In genomic region chr16:3364774-3365427, GRCh38 we compare ENCODE assay signal across 8 cellular contexts. TPM values are rescaled to one million over a fixed set of nuclear protein-coding genes. Genes with fewer than 3 reads are reported as not detected.
DNase-seq lines count a peak whose midpoint lies in the region; ATAC-seq and TF ChIP-seq lines count a peak whose summit lies in the region.

No MANE protein-coding gene starts in this region.

- H3K4me3 Mint-ChIP-seq in CD14-positive monocyte (peak overlapping the region; percentile 68 to 69), endodermal cell (no peak overlapping the region)
- peak overlapping the region; percentile 71 for H3K4me3 Mint-ChIP-seq in activated CD8-positive, alpha-beta memory T cell treated with anti-CD3 and anti-CD28 coated beads, Interleukin-2, amount 10 ng/mL, durations not matched to agents 7 days and 5 days

- H3K4me2 ChIP-seq in mesendoderm (ENCODE audit: low read length): no peak overlapping the region

- H3K4ac ChIP-seq in mesendoderm (ENCODE audit: low read depth, low read length): no peak overlapping the region

- H3K18ac ChIP-seq in mesendoderm (ENCODE audit: low read length): no peak overlapping the region

- H3K36me3 ChIP-seq in endodermal cell (ENCODE audit: control insufficient read depth, insufficient read depth, low read length) (no peaks in the 10 kb centered on the region), mucosa of rectum (ENCODE audit: control insufficient read depth in 2 of 2, insufficient read depth in 2 of 2, low read length in 2 of 2) (no peaks in the 10 kb centered on the region), mesendoderm (ENCODE audit: control insufficient read depth, insufficient read depth, low read length) (no peaks in the 10 kb centered on the region)

- no peak overlapping the region for H3K9ac ChIP-seq in endodermal cell (ENCODE audit: extremely low read depth, low read length, poor library complexity, severe bottlenecking)
- peak overlapping the region; percentile 20 to 24 for H3K9ac ChIP-seq in mucosa of rectum (ENCODE audit: low read depth in 1 of 2, low read length in 2 of 2)
- H3K9ac ChIP-seq in mesendoderm (ENCODE audit: low read length): no peak overlapping the region

- WGBS in endodermal cell (ENCODE audit: insufficient coverage in 1 of 2, insufficient read length in 1 of 2), 2 experiments: 93% methylated on average over 40 to 42 of the region's 42 CpGs
- no CpG with 5 or more reads among the region's 42 CpGs for WGBS in mesendoderm (ENCODE audit: extremely low coverage, insufficient coverage, low lambda C conversion rate)

- H3K4me3 ChIP-seq in endodermal cell (ENCODE audit: low read length) (no peak overlapping the region), mucosa of rectum (ENCODE audit: low read length in 2 of 2) (peak overlapping the region; percentile 65 to 77), mesendoderm (ENCODE audit: low read length) (no peak overlapping the region)

- no peak overlapping the region for H2BK15ac ChIP-seq in mesendoderm (replicated peaks; ENCODE audit: low read depth)

- no peak overlapping the region for H3K56ac ChIP-seq in mesendoderm (ENCODE audit: low read length)

- no peak overlapping the region for H4K8ac ChIP-seq in mesendoderm (ENCODE audit: low read depth, low read length)

- H3K23ac ChIP-seq in mesendoderm (ENCODE audit: low read length): no peak overlapping the region

- H3K27ac Mint-ChIP-seq in CD14-positive monocyte (peak overlapping the region in 4 of 7 donors; percentile 36 to 65 (median 53)), endodermal cell (no peak overlapping the region)
- H3K27ac Mint-ChIP-seq in activated CD8-positive, alpha-beta memory T cell treated with anti-CD3 and anti-CD28 coated beads, Interleukin-2, amount 10 ng/mL, durations not matched to agents 7 days and 5 days: peak overlapping the region; percentile 88

- H3K4me1 ChIP-seq in endodermal cell (ENCODE audit: control insufficient read depth, insufficient read depth, low read length) (no peaks in the 10 kb centered on the region), mucosa of rectum (ENCODE audit: control insufficient read depth in 2 of 2, insufficient read depth in 2 of 2, low read length in 2 of 2) (no peaks in the 10 kb centered on the region), mesendoderm (ENCODE audit: control insufficient read depth, low read depth, low read length) (no peaks in the 10 kb centered on the region)

- H3K27me3 ChIP-seq in endodermal cell (ENCODE audit: control insufficient read depth, insufficient read depth, low read length, poor library complexity, severe bottlenecking) (peaks cover 17% of the 10 kb centered on the region), mucosa of rectum (ENCODE audit: control insufficient read depth in 2 of 2, insufficient read depth in 2 of 2, low read length in 2 of 2) (peaks cover 0 to 2% of the 10 kb centered on the region in 2 donors), mesendoderm (ENCODE audit: insufficient read depth, low read length, poor library complexity) (no peaks in the 10 kb centered on the region)

- peaks cover 12% of the 10 kb centered on the region for H3K4me1 Mint-ChIP-seq in CD14-positive monocyte
- peaks cover 20% of the 10 kb centered on the region for H3K4me1 Mint-ChIP-seq in activated CD8-positive, alpha-beta memory T cell treated with anti-CD3 and anti-CD28 coated beads, Interleukin-2, amount 10 ng/mL, durations not matched to agents 7 days and 5 days
- H3K4me1 Mint-ChIP-seq in endodermal cell: no peaks in the 10 kb centered on the region

- no peaks in the 10 kb centered on the region for H3K79me1 ChIP-seq in mesendoderm (ENCODE audit: low read length)

- intact Hi-C loops in CD14-positive monocyte (cut with micrococcal nuclease): no loop called here

- H3K9me3 ChIP-seq in endodermal cell (ENCODE audit: control insufficient read depth, low read length): no peaks in the 10 kb centered on the region
- peaks cover 3 to 8% of the 10 kb centered on the region in 2 donors for H3K9me3 ChIP-seq in mucosa of rectum (ENCODE audit: control insufficient read depth in 2 of 2, low read length in 2 of 2)

- H2BK120ac ChIP-seq in mesendoderm (ENCODE audit: low read depth, low read length): no peak overlapping the region

- H3K9me3 Mint-ChIP-seq in CD14-positive monocyte (peaks cover 15 to 48% (median 32%) of the 10 kb centered on the region in 7 donors), endodermal cell (peaks cover 19% of the 10 kb centered on the region)
- peaks cover 13% of the 10 kb centered on the region for H3K9me3 Mint-ChIP-seq in activated CD8-positive, alpha-beta memory T cell treated with anti-CD3 and anti-CD28 coated beads, Interleukin-2, amount 10 ng/mL, durations not matched to agents 7 days and 5 days (ENCODE audit: low read depth)

- CTCF ChIA-PET in activated CD8-positive, alpha-beta memory T cell treated with anti-CD3 and anti-CD28 coated beads, Interleukin-2, amount 10 ng/mL, durations not matched to agents 7 days and 5 days (lab: Charles Lee): interaction anchor here (1.0 to 1.3 kb wide), 3 partner anchors 8 to 79 kb away, joined by 3 to 5 read pairs (median 4); partner anchors contain the start of genes NAA60, ZNF174 and ZSCAN32

- H3K36me3 Mint-ChIP-seq in CD14-positive monocyte: peaks cover 3 to 5% of the 10 kb centered on the region in 2 donors
- peaks cover 19% of the 10 kb centered on the region for H3K36me3 Mint-ChIP-seq in activated CD8-positive, alpha-beta memory T cell treated with anti-CD3 and anti-CD28 coated beads, Interleukin-2, amount 10 ng/mL, durations not matched to agents 7 days and 5 days
- H3K36me3 Mint-ChIP-seq in endodermal cell (ENCODE audit: low read depth): no peaks in the 10 kb centered on the region

- peaks cover 10 to 18% (median 11%) of the 10 kb centered on the region in 3 donors for H3K27me3 Mint-ChIP-seq in CD14-positive monocyte (ENCODE audit: low read depth in 3 of 3)
- peaks cover 3% of the 10 kb centered on the region for H3K27me3 Mint-ChIP-seq in activated CD8-positive, alpha-beta memory T cell treated with anti-CD3 and anti-CD28 coated beads, Interleukin-2, amount 10 ng/mL, durations not matched to agents 7 days and 5 days
- H3K27me3 Mint-ChIP-seq in endodermal cell (ENCODE audit: insufficient read depth): peaks cover 32% of the 10 kb centered on the region

- H2AK5ac ChIP-seq in mesendoderm (ENCODE audit: low read length): no peak overlapping the region

- H3K27ac ChIP-seq in endodermal cell (ENCODE audit: low read depth, low read length) (no peak overlapping the region), mucosa of rectum (ENCODE audit: low read depth in 2 of 2, low read length in 2 of 2) (peak overlapping the region; percentile 61 to 67), mesendoderm (ENCODE audit: low read depth, low read length) (no peak overlapping the region)

- no peak overlapping the region for H4K5ac ChIP-seq in mesendoderm (ENCODE audit: low read length)

- no peak overlapping the region for H2BK5ac ChIP-seq in mesendoderm (ENCODE audit: low read length)

- TF ChIP-seq CTCF in CD14-positive monocyte (IDR thresholded peaks at IDR 0.05): no peak
- TF ChIP-seq CTCF in endodermal cell (conservative IDR thresholded peaks at IDR 0.05): no peak

- H3K79me2 ChIP-seq in mesendoderm (ENCODE audit: control insufficient read depth, insufficient read depth, low read length): no peaks in the 10 kb centered on the region

- peak; percentile 82 for ATAC-seq in GM21737 (IDR thresholded peaks at IDR 0.05; ENCODE audit: unreplicated experiment)
- ATAC-seq in activated CD8-positive, alpha-beta memory T cell treated with anti-CD3 and anti-CD28 coated beads, Interleukin-2, amount 10 ng/mL, durations not matched to agents 7 days and 5 days: peak; percentile 97

- DNase-seq in CD14-positive monocyte (ENCODE audit: low spot score): peak; percentile 61
- DNase-seq in NCI-H446 (lab: John Stamatoyannopoulos, UW): peak; percentile 96 to 99
- peak; percentile 95 for DNase-seq in activated CD8-positive, alpha-beta memory T cell treated with anti-CD3 and anti-CD28 coated beads, Interleukin-2, amount 10 ng/mL, durations not matched to agents 7 days and 5 days
- DNase-seq in endodermal cell: peak; percentile 45
- peak; percentile 71 for DNase-seq in stimulated activated CD8-positive, alpha-beta memory T cell treated with anti-CD3 and anti-CD28 coated beads, Interleukin-7, amount 100 ng/mL, for 24 hours (ENCODE audit: low read depth)
- no peak for DNase-seq in mesendoderm

RNA-seq across cellular contexts. Expression of gene OR2C1, which starts 9.2 kb away (rescaled TPM):
- polyA plus RNA-seq in CD14-positive monocyte: not detected
- not detected for total RNA-seq in activated CD8-positive, alpha-beta memory T cell treated with anti-CD3 and anti-CD28 coated beads, Interleukin-2, amount 10 ng/mL, durations not matched to agents 7 days and 5 days
- not detected for total RNA-seq in endodermal cell
- polyA plus RNA-seq in endodermal cell (2013, experiment 1 of 2): 0.43 TPM
- not detected for polyA plus RNA-seq in endodermal cell (2013, experiment 2 of 2)
- polyA plus RNA-seq in mesendoderm (2013, experiment 1 of 2): not detected
- not detected for polyA plus RNA-seq in mesendoderm (2013, experiment 2 of 2)

RNA-seq across cellular contexts. Expression of gene ZSCAN32, which starts 35.9 kb away (rescaled TPM):
- 1 to 10 TPM; 5.7 to 7.7 TPM for polyA plus RNA-seq in CD14-positive monocyte
- total RNA-seq in activated CD8-positive, alpha-beta memory T cell treated with anti-CD3 and anti-CD28 coated beads, Interleukin-2, amount 10 ng/mL, durations not matched to agents 7 days and 5 days: 10 to 100 TPM; 15.6 to 18.2 TPM
- total RNA-seq in endodermal cell: 10 to 100 TPM; 19.8 to 24.1 TPM
- 18.7 TPM for polyA plus RNA-seq in endodermal cell (2013, experiment 1 of 2)
- 18.5 TPM for polyA plus RNA-seq in endodermal cell (2013, experiment 2 of 2)
- polyA plus RNA-seq in mesendoderm (2013, experiment 1 of 2): 9.3 TPM
- 9.7 TPM for polyA plus RNA-seq in mesendoderm (2013, experiment 2 of 2)

RNA-seq across cellular contexts. Expression of gene ZNF174, which starts 36.1 kb away (rescaled TPM):
- polyA plus RNA-seq in CD14-positive monocyte: 1 to 10 TPM; 4.9 to 5.6 TPM
- total RNA-seq in activated CD8-positive, alpha-beta memory T cell treated with anti-CD3 and anti-CD28 coated beads, Interleukin-2, amount 10 ng/mL, durations not matched to agents 7 days and 5 days: 10 to 100 TPM; 13.9 to 15.4 TPM
- total RNA-seq in endodermal cell: 10 to 100 TPM; 11.0 to 13.5 TPM
- polyA plus RNA-seq in endodermal cell (2013, experiment 1 of 2): 11.5 TPM
- polyA plus RNA-seq in endodermal cell (2013, experiment 2 of 2): 12.8 TPM
- polyA plus RNA-seq in mesendoderm (2013, experiment 1 of 2): 9.1 TPM
- polyA plus RNA-seq in mesendoderm (2013, experiment 2 of 2): 9.2 TPM

RNA-seq across cellular contexts. Expression of gene ZNF75A, which starts 59.6 kb away (rescaled TPM):
- polyA plus RNA-seq in CD14-positive monocyte: 1 to 10 TPM; 2.3 to 2.8 TPM
- 10 to 100 TPM; 37.5 to 38.4 TPM for total RNA-seq in activated CD8-positive, alpha-beta memory T cell treated with anti-CD3 and anti-CD28 coated beads, Interleukin-2, amount 10 ng/mL, durations not matched to agents 7 days and 5 days
- 10 to 100 TPM; 23.0 to 44.0 TPM for total RNA-seq in endodermal cell
- polyA plus RNA-seq in endodermal cell (2013, experiment 1 of 2): 26.0 TPM
- 26.0 TPM for polyA plus RNA-seq in endodermal cell (2013, experiment 2 of 2)
- polyA plus RNA-seq in mesendoderm (2013, experiment 1 of 2): 29.1 TPM
- polyA plus RNA-seq in mesendoderm (2013, experiment 2 of 2): 29.3 TPM

RNA-seq across cellular contexts. Expression of gene TIGD7, which starts 59.7 kb away (rescaled TPM):
- 1 to 10 TPM in 1 of 2 donors, under 1 TPM in 1; 0.32 to 1.4 TPM for polyA plus RNA-seq in CD14-positive monocyte
- 1 to 10 TPM; 4.8 to 6.7 TPM for total RNA-seq in activated CD8-positive, alpha-beta memory T cell treated with anti-CD3 and anti-CD28 coated beads, Interleukin-2, amount 10 ng/mL, durations not matched to agents 7 days and 5 days
- total RNA-seq in endodermal cell: 1 to 10 TPM; 2.8 to 5.9 TPM
- polyA plus RNA-seq in endodermal cell (2013, experiment 1 of 2): 5.1 TPM
- 5.8 TPM for polyA plus RNA-seq in endodermal cell (2013, experiment 2 of 2)
- 4.2 TPM for polyA plus RNA-seq in mesendoderm (2013, experiment 1 of 2)
- 4.3 TPM for polyA plus RNA-seq in mesendoderm (2013, experiment 2 of 2)

Comparison
In these comparisons a context has a peak if more than half of its experiments do, and no peak if none do; other contexts are left out.
1. H3K27ac ChIP-seq: peak in mucosa of rectum (2 of 2); none in endodermal cell (single experiment) and mesendoderm (single experiment).
2. H3K4me3 ChIP-seq: peak in mucosa of rectum (2 of 2); none in endodermal cell (single experiment) and mesendoderm (single experiment).
3. H3K9ac ChIP-seq: peak in mucosa of rectum (2 of 2); none in endodermal cell (single experiment) and mesendoderm (single experiment).